3 cellular contexts compared by ENCODE assay signal in the genomic region with DNA sequence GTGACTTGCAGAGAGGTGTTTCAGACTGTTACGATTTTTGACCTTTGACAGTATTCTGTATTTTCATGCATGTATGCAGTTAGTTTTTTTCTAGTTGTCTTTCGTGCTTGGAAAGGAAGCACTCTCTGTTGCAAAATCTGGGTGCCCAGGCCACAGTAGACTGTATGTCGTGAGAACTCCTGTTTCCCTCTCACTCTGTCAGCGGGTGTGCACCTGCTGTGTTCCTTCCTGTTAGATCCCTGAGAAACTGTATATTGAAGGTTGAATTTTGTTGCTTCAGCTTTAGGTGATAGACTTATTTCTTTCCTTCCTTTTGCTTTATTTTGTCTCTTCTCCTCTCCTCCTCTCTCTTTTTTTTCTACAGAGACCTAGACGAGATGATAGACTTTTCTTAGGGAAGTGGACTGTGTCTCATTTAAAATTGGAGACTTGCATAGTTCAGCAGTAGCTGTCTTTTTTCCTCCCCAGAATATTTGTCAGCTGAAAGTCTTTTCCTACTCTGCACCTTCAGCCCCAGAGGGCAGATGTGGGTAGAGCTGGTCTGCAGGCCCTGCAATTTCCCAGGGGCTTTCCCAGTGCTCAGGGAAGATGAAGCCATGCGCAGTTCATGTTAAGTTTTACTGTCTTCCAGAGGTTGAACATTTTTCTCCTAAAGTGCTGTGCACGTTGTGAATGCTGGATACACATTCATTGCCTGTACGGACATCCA.
TF ChIP-seq lines count a peak whose summit lies in the region.

No MANE protein-coding gene starts in this region.

TF ChIP-seq in WTC11, 78 proteins besides CTCF, POLR2A, EP300 and RAD21 (continued from another document and continues in another):
- TF ChIP-seq AFF4 (CRISPR knock-in tag; IDR thresholded peaks at IDR 0.05; ENCODE audit: borderline replicate concordance) = no peak
- TF ChIP-seq, protein P1, sequence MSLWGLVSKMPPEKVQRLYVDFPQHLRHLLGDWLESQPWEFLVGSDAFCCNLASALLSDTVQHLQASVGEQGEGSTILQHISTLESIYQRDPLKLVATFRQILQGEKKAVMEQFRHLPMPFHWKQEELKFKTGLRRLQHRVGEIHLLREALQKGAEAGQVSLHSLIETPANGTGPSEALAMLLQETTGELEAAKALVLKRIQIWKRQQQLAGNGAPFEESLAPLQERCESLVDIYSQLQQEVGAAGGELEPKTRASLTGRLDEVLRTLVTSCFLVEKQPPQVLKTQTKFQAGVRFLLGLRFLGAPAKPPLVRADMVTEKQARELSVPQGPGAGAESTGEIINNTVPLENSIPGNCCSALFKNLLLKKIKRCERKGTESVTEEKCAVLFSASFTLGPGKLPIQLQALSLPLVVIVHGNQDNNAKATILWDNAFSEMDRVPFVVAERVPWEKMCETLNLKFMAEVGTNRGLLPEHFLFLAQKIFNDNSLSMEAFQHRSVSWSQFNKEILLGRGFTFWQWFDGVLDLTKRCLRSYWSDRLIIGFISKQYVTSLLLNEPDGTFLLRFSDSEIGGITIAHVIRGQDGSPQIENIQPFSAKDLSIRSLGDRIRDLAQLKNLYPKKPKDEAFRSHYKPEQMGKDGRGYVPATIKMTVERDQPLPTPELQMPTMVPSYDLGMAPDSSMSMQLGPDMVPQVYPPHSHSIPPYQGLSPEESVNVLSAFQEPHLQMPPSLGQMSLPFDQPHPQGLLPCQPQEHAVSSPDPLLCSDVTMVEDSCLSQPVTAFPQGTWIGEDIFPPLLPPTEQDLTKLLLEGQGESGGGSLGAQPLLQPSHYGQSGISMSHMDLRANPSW (CRISPR knock-in tag; conservative IDR thresholded peaks at IDR 0.05; ENCODE audit: low read depth) = no peak
- TF ChIP-seq IRF2 (CRISPR knock-in tag; IDR thresholded peaks at IDR 0.05; ENCODE audit: borderline replicate concordance, low read depth) = no peak
- no peak for TF ChIP-seq GRHL2 (CRISPR knock-in tag; IDR thresholded peaks at IDR 0.05; ENCODE audit: insufficient replicate concordance, severe bottlenecking)
- TF ChIP-seq RORB (CRISPR knock-in tag; IDR thresholded peaks at IDR 0.05) = no peak
- TF ChIP-seq TCF7 (CRISPR knock-in tag; IDR thresholded peaks at IDR 0.05; ENCODE audit: low read depth) = no peak

TF ChIP-seq in endothelial cell of umbilical vein, 7 proteins besides CTCF, POLR2A, EP300 and RAD21 (continued from another document):
- TF ChIP-seq GATA2 (IDR thresholded peaks at IDR 0.05; ENCODE audit: insufficient read depth, insufficient read length, low read depth, low read length) (no peak), MYC (IDR thresholded peaks at IDR 0.05; ENCODE audit: low read depth, low read length) (no peak), EZH2 (IDR thresholded peaks at IDR 0.05; ENCODE audit: borderline replicate concordance, low read depth, low read length, severe bottlenecking) (no peak), FOS (IDR thresholded peaks at IDR 0.05; ENCODE audit: borderline replicate concordance, insufficient read depth, low read length) (no peak)

TF ChIP-seq in neural cell, 6 proteins besides CTCF, POLR2A, EP300 and RAD21 (continued from another document):
- no peak for TF ChIP-seq REST (IDR thresholded peaks at IDR 0.05; ENCODE audit: borderline replicate concordance)
- TF ChIP-seq SMC3 (conservative IDR thresholded peaks at IDR 0.05; ENCODE audit: poor library complexity) = no peak
- TF ChIP-seq MXI1 (conservative IDR thresholded peaks at IDR 0.05; ENCODE audit: poor library complexity, severe bottlenecking) = no peak
- TF ChIP-seq EZH2 (IDR thresholded peaks at IDR 0.05; ENCODE audit: borderline replicate concordance, insufficient read depth, low read length, poor library complexity, severe bottlenecking) = no peak
- TF ChIP-seq POLR2AphosphoS5 (IDR thresholded peaks at IDR 0.05) = no peak
TF ChIP-seq in neural cell: peak in this region for 0.
